In the genomic region with DNA sequence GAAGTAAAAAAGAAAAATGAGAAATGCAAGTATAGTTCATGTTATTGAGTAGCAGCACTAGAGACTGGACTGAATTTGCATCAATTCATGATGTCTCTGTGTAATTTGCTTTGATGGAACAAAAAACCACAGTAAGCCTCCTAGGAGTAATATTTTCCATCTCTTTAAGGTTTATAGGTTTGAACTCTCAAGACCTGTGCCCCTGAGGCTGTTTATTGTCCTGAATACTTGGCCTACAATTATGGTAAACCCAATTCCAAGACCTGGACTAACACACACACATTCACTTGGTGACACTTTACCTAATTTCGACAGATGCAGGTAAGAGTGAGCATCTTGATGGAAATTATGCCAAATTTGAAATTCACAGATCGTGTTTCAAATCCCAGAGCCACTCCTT, we compare ENCODE assay signal across 24 cellular contexts.
"Had no signal": no experiment of that assay in that cellular context is flagged by ENCODE, and none has a peak within 500 bp of the region (broad histone marks: within the 10 kb centered on the region; RNA-seq: fewer than 3 reads in every experiment).

No MANE protein-coding gene starts in this region.

- H3K27ac Mint-ChIP-seq: dendritic cell treated with granulocyte-macrophage colony-stimulating factor and Interleukin-4, amounts not matched to agents 40 ng/mL and 50 ng/mL, for 4 days; effector memory CD8-positive, alpha-beta T cell; endodermal cell; mesothelial cell of epicardium had no signal

- H3K9me3 Mint-ChIP-seq: dendritic cell treated with granulocyte-macrophage colony-stimulating factor and Interleukin-4, amounts not matched to agents 40 ng/mL and 50 ng/mL, for 4 days; effector memory CD8-positive, alpha-beta T cell had no signal

- H3K36me3 Mint-ChIP-seq: mesothelial cell of epicardium had no signal

- H3K4me1 Mint-ChIP-seq: naive B cell had no signal

- DNase-seq: colonic mucosa; cortex of kidney; effector CD8-positive, alpha-beta T cell; effector memory CD8-positive, alpha-beta T cell; endodermal cell; erythroblast; esophagus squamous epithelium; foreskin fibroblast; foreskin melanocyte; gastrocnemius medialis; glutamatergic neuron; head of caudate nucleus; heart right ventricle; hippocampal formation; left cardiac atrium; left lung; left ventricle myocardium superior; lower lobe of right lung; mesenchymal stem cell; mucosa of descending colon; naive B cell had no signal

- H3K27me3 Mint-ChIP-seq: dendritic cell treated with granulocyte-macrophage colony-stimulating factor and Interleukin-4, amounts not matched to agents 40 ng/mL and 50 ng/mL, for 4 days; effector memory CD8-positive, alpha-beta T cell had no signal

- ATAC-seq: effector memory CD8-positive, alpha-beta T cell; esophagus mucosa; gastrocnemius medialis; heart right ventricle; left cardiac atrium; left lung; left ventricle myocardium superior; lower lobe of right lung; mucosa of descending colon had no signal

- H3K4me3 Mint-ChIP-seq: dendritic cell treated with granulocyte-macrophage colony-stimulating factor and Interleukin-4, amounts not matched to agents 40 ng/mL and 50 ng/mL, for 4 days; effector memory CD8-positive, alpha-beta T cell; endodermal cell; mesothelial cell of epicardium; naive B cell had no signal
